Comparison of ENCODE assay signal across 32 cellular contexts in the genomic region with DNA sequence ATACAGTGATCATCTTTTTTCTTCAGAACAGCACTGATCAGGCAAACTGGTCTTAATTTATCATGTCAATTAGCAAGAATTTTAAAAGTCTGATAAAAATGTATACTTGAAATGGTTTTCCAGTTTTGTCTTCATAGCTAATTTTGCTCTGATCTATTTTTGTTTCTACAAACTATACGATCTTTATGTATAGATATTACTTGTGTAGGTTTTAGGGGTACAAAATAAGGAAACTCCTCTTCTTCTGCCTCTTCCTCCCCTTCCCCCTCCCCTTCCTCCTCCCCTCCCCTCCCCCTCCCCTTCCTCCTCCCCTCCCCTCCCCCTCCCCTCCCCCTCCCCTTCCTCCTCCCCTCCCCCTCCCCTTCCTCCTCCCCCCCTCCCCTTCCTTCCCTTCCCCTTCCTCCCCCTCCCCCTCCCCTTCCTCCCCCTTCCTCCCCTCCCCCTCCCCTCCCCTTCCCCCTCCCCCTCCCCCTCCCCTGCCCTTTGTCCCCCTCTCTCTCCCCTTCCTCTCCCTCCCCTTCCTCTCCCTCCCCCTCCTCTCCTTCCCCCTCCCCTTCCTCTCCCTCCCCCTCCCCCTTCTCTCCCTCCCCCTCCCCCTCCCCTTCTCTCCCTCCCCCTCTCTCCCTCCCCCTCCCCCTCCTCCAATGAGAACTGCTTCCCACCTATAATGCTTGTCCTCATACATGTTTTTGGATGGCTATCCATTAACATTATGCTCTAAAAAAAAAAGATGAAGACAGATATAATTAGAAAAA.
"Had no signal": no experiment of that assay in that cellular context is flagged by ENCODE, and none has a peak within 500 bp of the region (broad histone marks: within the 10 kb centered on the region; RNA-seq: fewer than 3 reads in every experiment).

No MANE protein-coding gene starts in this region.

- DNase-seq: activated effector memory CD4-positive, alpha-beta T cell treated with anti-CD3 and anti-CD28 coated beads, Interleukin-2, amount 50 U/mL, for 16 hours; activated effector memory CD4-positive, alpha-beta T cell treated with Interleukin-2 at 50 U/mL for 16 hours; activated gamma-delta T cell; activated gamma-delta T cell treated with Interleukin-2 at 50 U/mL for 16 hours; activated naive CD4-positive, alpha-beta T cell; activated naive CD4-positive, alpha-beta T cell treated with anti-CD3 and anti-CD28 coated beads for 36 hours; activated naive CD4-positive, alpha-beta T cell treated with anti-CD3 and anti-CD28 coated beads, Interleukin-2, amount 10 ng/mL, durations not matched to agents 7 days and 5 days; activated naive CD4-positive, alpha-beta T cell treated with anti-CD3 and anti-CD28 coated beads, Interleukin-2, amount 50 U/mL, for 16 hours; activated naive CD4-positive, alpha-beta T cell treated with Interleukin-2 at 50 U/mL for 16 hours; activated naive CD8-positive, alpha-beta T cell treated with anti-CD3 and anti-CD28 coated beads for 36 hours; activated naive CD8-positive, alpha-beta T cell treated with anti-CD3 and anti-CD28 coated beads, Interleukin-2, amount 10 ng/mL, durations not matched to agents 7 days and 5 days; activated naive CD8-positive, alpha-beta T cell treated with anti-CD3 and anti-CD28 coated beads, Interleukin-2, amount 50 U/mL, for 24 hours; activated T-cell treated with anti-CD3 and anti-CD28 coated beads, Interleukin-2, amount 50 U/mL, for 24 hours; activated T-cell treated with anti-CD3 and anti-CD28 coated beads, Interleukin-2, amount 50 U/mL, for 4 hours; activated T-cell treated with anti-CD3 and anti-CD28 coated beads, Interleukin-2, amount 50 U/mL, for 48 hours; activated T-cell treated with anti-CD3 and anti-CD28 coated beads, Interleukin-2, amount 50 U/mL, for 72 hours; adrenal gland; amniotic stem cell; amygdala; anterior cingulate cortex; aorta; body of pancreas; brain microvascular endothelial cell; central memory CD4-positive, alpha-beta T cell; cerebellar nuclear complex had no signal

- FAIRE-seq: astrocyte, bronchial epithelial cell had no signal

- H3K4me1 ChIP-seq: adrenal gland, ascending aorta, body of pancreas, breast epithelium had no signal

- H3K27me3 ChIP-seq: ascending aorta, body of pancreas, brain microvascular endothelial cell, breast epithelium, cardiac muscle cell had no signal

- H3K27ac ChIP-seq: adrenal gland, ascending aorta, body of pancreas, brain microvascular endothelial cell, breast epithelium, cardiac muscle cell had no signal

- H3K4me3 ChIP-seq: adrenal gland, ascending aorta, body of pancreas, breast epithelium, cardiac muscle cell had no signal

- H3K36me3 ChIP-seq: adrenal gland, ascending aorta, brain microvascular endothelial cell, breast epithelium, cardiac muscle cell had no signal

- ATAC-seq: activated naive CD4-positive, alpha-beta T cell treated with anti-CD3 and anti-CD28 coated beads, Interleukin-2, amount 50 U/mL, for 72 hours; activated naive CD8-positive, alpha-beta T cell treated with anti-CD3 and anti-CD28 coated beads, Interleukin-2, amount 50 U/mL, for 24 hours; activated T-cell treated with anti-CD3 and anti-CD28 coated beads, Interleukin-2, amount 50 U/mL, for 4 hours; activated T-cell treated with anti-CD3 and anti-CD28 coated beads, Interleukin-2, amount 50 U/mL, for 72 hours; activated T-helper 17 cell treated with anti-CD3 and anti-CD28 coated beads, Interleukin-2, amount 50 U/mL, for 72 hours; body of pancreas had no signal

- H3K9me3 ChIP-seq: adrenal gland, ascending aorta, body of pancreas, breast epithelium had no signal
